In genomic region chr2:11674983-11675382, GRCh38 we compare ENCODE assay signal across 32 cellular contexts. TPM values are rescaled to one million over a fixed set of nuclear protein-coding genes. Genes with fewer than 3 reads are reported as not detected.
"Had no signal": no experiment of that assay in that cellular context is flagged by ENCODE, and none has a peak within 500 bp of the region (broad histone marks: within the 10 kb centered on the region; RNA-seq: fewer than 3 reads in every experiment).

No MANE protein-coding gene starts in this region.

- H3K4me3 ChIP-seq: ascending aorta, cardiac muscle cell, MG63, Peyer's patch, SJSA1 had no signal

- ATAC-seq: PC-3 had no signal

- DNase-seq: activated B cell treated with CpG ODN at 0.5 μM for 24 hours; activated CD4-positive, alpha-beta memory T cell treated with anti-CD3 and anti-CD28 coated beads for 36 hours; activated CD4-positive, alpha-beta T cell treated with anti-CD3 and anti-CD28 coated beads for 4 hours; activated CD4-positive, alpha-beta T cell treated with anti-CD3 and anti-CD28 coated beads, Interleukin-2, amount 50 U/mL, for 1 hour; activated CD4-positive, CD25-positive, alpha-beta regulatory T cell treated with anti-CD3 and anti-CD28 coated beads, Interleukin-2, amount 50 U/mL, for 72 hours; activated CD8-positive, alpha-beta memory T cell treated with anti-CD3 and anti-CD28 coated beads, Interleukin-2, amount 50 U/mL, for 4 hours; activated effector memory CD4-positive, alpha-beta T cell treated with Interleukin-2 at 50 U/mL for 16 hours; activated naive CD4-positive, alpha-beta T cell; activated naive CD4-positive, alpha-beta T cell treated with anti-CD3 and anti-CD28 coated beads, Interleukin-2, amount 50 U/mL, for 16 hours; activated naive CD8-positive, alpha-beta T cell treated with anti-CD3 and anti-CD28 coated beads for 36 hours; activated T-cell treated with anti-CD3 and anti-CD28 coated beads, Interleukin-2, amount 50 U/mL, for 48 hours; amniotic stem cell; Kasumi-1; KG1; MG63; NCI-H1048; NCI-H1105 treated with DMSO at 0.1 percent for 48 hours; NCI-H1436 treated with DMSO at 0.1 percent for 48 hours; NCI-H1694 treated with DMSO at 0.1 percent for 48 hours; NCI-H2029; NCI-H510A; NCI-H526; NCI-H748 treated with DMSO at 0.1 percent for 48 hours; NK-92 treated with Interleukin-12 subunit alpha and Interleukin-12 subunit beta, amount 100 ng/mL, for 24 hours; PC-3; Peyer's patch; RPMI8226; SHP77 treated with DMSO at 0.1 percent for 48 hours; SK-N-SH had no signal

- H3K9me3 ChIP-seq: ascending aorta, MG63, Peyer's patch, SK-N-SH had no signal

- H3K27me3 ChIP-seq: ascending aorta, MG63, Peyer's patch had no signal

- H3K36me3 ChIP-seq: ascending aorta, cardiac muscle cell, MG63, Peyer's patch, SJSA1 had no signal

- H3K27ac ChIP-seq: ascending aorta, cardiac muscle cell, Peyer's patch, SJSA1 had no signal

RNA-seq across cellular contexts. Expression of gene NTSR2, which starts 5.0 kb away (rescaled TPM):
- total RNA-seq: activated B cell treated with CpG ODN at 0.5 μM for 24 hours; activated CD4-positive, alpha-beta memory T cell treated with anti-CD3 and anti-CD28 coated beads for 36 hours; activated naive CD8-positive, alpha-beta T cell treated with anti-CD3 and anti-CD28 coated beads for 36 hours; ascending aorta; cardiac muscle cell; PC-3; Peyer's patch; SJSA1 had no signal
- polyA plus RNA-seq: cardiac muscle cell, SK-N-SH had no signal
